In genomic region chr18:21930177-21930576, GRCh38 we compare ENCODE assay signal across 28 cellular contexts.
"Had no signal": no experiment of that assay in that cellular context is flagged by ENCODE, and none has a peak within 500 bp of the region (broad histone marks: within the 10 kb centered on the region; RNA-seq: fewer than 3 reads in every experiment).

No MANE protein-coding gene starts in this region.

- H3K9me3 ChIP-seq: body of pancreas, heart left ventricle had no signal

- H3K4me3 ChIP-seq: body of pancreas, heart left ventricle had no signal

- FAIRE-seq: colon, endometrium, frontal cortex had no signal

- H3K27me3 ChIP-seq: body of pancreas, heart left ventricle had no signal

- DNase-seq: activated CD4-positive, alpha-beta memory T cell treated with anti-CD3 and anti-CD28 coated beads for 36 hours; activated CD4-positive, alpha-beta T cell treated with anti-CD3 and anti-CD28 coated beads for 36 hours; activated CD4-positive, alpha-beta T cell treated with anti-CD3 and anti-CD28 coated beads, Interleukin-2, amount 10 ng/mL, durations not matched to agents 24 days and 14 days; activated CD4-positive, CD25-positive, alpha-beta regulatory T cell; activated CD4-positive, CD25-positive, alpha-beta regulatory T cell treated with anti-CD3 and anti-CD28 coated beads, Interleukin-2, amount 50 U/mL, for 72 hours; activated CD8-positive, alpha-beta memory T cell treated with anti-CD3 and anti-CD28 coated beads, Interleukin-2, amount 10 ng/mL, durations not matched to agents 7 days and 5 days; activated CD8-positive, alpha-beta memory T cell treated with anti-CD3 and anti-CD28 coated beads, Interleukin-2, amount 50 U/mL, for 4 hours; activated CD8-positive, alpha-beta T cell treated with anti-CD3 and anti-CD28 coated beads, Interleukin-2, amount 10 ng/mL, durations not matched to agents 7 days and 5 days; activated effector memory CD4-positive, alpha-beta T cell treated with anti-CD3 and anti-CD28 coated beads, Interleukin-2, amount 50 U/mL, for 16 hours; activated naive CD4-positive, alpha-beta T cell treated with anti-CD3 and anti-CD28 coated beads, Interleukin-2, amount 10 ng/mL, durations not matched to agents 7 days and 5 days; activated naive CD8-positive, alpha-beta T cell treated with anti-CD3 and anti-CD28 coated beads, Interleukin-2, amount 10 ng/mL, durations not matched to agents 7 days and 5 days; activated T-cell treated with anti-CD3 and anti-CD28 coated beads, Interleukin-2, amount 50 U/mL, for 1 hour; activated T-cell treated with anti-CD3 and anti-CD28 coated beads, Interleukin-2, amount 50 U/mL, for 48 hours; amygdala; aorta; body of pancreas; caudate nucleus; cortex of kidney; effector CD8-positive, alpha-beta T cell; foreskin fibroblast; glutamatergic neuron; heart left ventricle; T-helper 2 cell had no signal

- H3K27ac ChIP-seq: body of pancreas, heart left ventricle had no signal

- ATAC-seq: activated CD4-positive, alpha-beta T cell treated with anti-CD3 and anti-CD28 coated beads for 36 hours; activated CD8-positive, alpha-beta memory T cell treated with anti-CD3 and anti-CD28 coated beads, Interleukin-2, amount 10 ng/mL, durations not matched to agents 7 days and 5 days; activated CD8-positive, alpha-beta T cell treated with anti-CD3 and anti-CD28 coated beads, Interleukin-2, amount 10 ng/mL, durations not matched to agents 7 days and 5 days; activated naive CD4-positive, alpha-beta T cell treated with anti-CD3 and anti-CD28 coated beads, Interleukin-2, amount 50 U/mL, for 72 hours; body of pancreas; esophagus mucosa; heart left ventricle had no signal

- H3K36me3 ChIP-seq: heart left ventricle had no signal

- H3K4me1 ChIP-seq: body of pancreas, heart left ventricle had no signal
